In the genomic region with DNA sequence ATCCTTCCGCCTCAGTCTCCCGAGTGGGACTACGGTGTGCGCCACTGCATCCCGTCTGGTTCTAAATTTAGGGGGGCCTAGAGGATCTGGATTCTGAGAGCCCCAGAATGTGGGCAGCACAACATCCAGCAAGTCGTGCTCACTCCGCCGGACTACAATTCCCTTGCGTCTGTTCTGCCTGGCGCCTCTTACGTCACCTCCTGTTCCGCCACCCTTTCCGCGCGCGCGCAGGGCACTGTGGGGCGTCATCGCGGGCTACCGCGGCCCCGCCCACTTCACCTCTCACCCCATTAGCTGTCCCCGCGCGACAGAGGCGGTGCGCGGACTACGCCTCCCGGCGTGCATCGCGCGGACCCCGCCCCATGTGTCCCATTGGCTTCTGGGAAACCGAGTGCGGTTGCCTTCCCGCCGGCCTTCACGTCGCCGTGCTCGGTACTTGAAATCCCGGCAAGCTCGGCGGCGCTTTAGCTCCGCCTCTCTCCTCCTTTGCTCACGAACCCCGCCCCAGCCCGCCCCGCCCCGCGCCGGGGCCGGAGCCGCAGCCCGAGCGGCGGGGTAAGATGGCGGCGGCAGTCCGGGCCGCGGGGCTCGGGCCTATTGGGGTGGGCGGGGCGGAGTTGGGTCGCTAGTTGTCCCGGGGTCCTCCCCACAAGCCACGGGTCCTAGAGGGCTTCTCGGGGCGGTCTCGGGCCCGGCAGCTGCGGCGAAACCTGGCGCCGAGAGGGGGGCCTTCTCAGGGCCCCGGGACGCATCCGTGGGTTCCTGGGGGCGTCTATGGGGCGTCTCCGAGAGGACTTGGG, we compare ENCODE assay signal across 8 cellular contexts. TPM values are rescaled to one million over a fixed set of nuclear protein-coding genes. Genes with fewer than 3 reads are reported as not detected.
DNase-seq lines count a peak whose midpoint lies in the region; ATAC-seq and TF ChIP-seq lines count a peak whose summit lies in the region.

A gene with protein sequence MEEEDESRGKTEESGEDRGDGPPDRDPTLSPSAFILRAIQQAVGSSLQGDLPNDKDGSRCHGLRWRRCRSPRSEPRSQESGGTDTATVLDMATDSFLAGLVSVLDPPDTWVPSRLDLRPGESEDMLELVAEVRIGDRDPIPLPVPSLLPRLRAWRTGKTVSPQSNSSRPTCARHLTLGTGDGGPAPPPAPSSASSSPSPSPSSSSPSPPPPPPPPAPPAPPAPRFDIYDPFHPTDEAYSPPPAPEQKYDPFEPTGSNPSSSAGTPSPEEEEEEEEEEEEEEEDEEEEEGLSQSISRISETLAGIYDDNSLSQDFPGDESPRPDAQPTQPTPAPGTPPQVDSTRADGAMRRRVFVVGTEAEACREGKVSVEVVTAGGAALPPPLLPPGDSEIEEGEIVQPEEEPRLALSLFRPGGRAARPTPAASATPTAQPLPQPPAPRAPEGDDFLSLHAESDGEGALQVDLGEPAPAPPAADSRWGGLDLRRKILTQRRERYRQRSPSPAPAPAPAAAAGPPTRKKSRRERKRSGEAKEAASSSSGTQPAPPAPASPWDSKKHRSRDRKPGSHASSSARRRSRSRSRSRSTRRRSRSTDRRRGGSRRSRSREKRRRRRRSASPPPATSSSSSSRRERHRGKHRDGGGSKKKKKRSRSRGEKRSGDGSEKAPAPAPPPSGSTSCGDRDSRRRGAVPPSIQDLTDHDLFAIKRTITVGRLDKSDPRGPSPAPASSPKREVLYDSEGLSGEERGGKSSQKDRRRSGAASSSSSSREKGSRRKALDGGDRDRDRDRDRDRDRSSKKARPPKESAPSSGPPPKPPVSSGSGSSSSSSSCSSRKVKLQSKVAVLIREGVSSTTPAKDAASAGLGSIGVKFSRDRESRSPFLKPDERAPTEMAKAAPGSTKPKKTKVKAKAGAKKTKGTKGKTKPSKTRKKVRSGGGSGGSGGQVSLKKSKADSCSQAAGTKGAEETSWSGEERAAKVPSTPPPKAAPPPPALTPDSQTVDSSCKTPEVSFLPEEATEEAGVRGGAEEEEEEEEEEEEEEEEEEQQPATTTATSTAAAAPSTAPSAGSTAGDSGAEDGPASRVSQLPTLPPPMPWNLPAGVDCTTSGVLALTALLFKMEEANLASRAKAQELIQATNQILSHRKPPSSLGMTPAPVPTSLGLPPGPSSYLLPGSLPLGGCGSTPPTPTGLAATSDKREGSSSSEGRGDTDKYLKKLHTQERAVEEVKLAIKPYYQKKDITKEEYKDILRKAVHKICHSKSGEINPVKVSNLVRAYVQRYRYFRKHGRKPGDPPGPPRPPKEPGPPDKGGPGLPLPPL (plus strand): TSS at position 522 of the 800 bp plus-strand sequence. CDS start 2,818 bp downstream, outside the sequence.

- H3K9me3 Mint-ChIP-seq in activated T-helper 2 cell treated with anti-CD3 and anti-CD28 coated beads, Interferon-gamma antibody, Interleukin-2, Interleukin-4, amounts not matched to agents 10 μg/mL and 5 μg/mL and 100 μg/mL, durations not matched to agents 14 hours and 24 hours and 36 hours = no peaks in the 10 kb centered on the region
- no peaks in the 10 kb centered on the region for H3K9me3 Mint-ChIP-seq in naive thymus-derived CD4-positive, alpha-beta T cell
- no peaks in the 10 kb centered on the region for H3K9me3 Mint-ChIP-seq in stimulated activated naive B cell treated with anti-CD40 and anti-IgM and Interleukin-4, amounts not matched to agents 10 μg/mL and 1 μg/mL and 100 μg/mL, for 72 hours

- peak within 1 kb of the TSS; percentile 91 for H3K4me3 Mint-ChIP-seq in activated T-helper 2 cell treated with anti-CD3 and anti-CD28 coated beads, Interferon-gamma antibody, Interleukin-2, Interleukin-4, amounts not matched to agents 10 μg/mL and 5 μg/mL and 100 μg/mL, durations not matched to agents 14 hours and 24 hours and 36 hours (ENCODE audit: low read depth)
- peak within 1 kb of the TSS; percentile 86 to 98 (median 93) for H3K4me3 Mint-ChIP-seq in naive thymus-derived CD4-positive, alpha-beta T cell
- H3K4me3 Mint-ChIP-seq in stimulated activated naive B cell treated with anti-CD40 and anti-IgM and Interleukin-4, amounts not matched to agents 10 μg/mL and 1 μg/mL and 100 μg/mL, for 72 hours = peak within 1 kb of the TSS; percentile 95 to 98

- POLR2A ChIA-PET in naive thymus-derived CD4-positive, alpha-beta T cell (lab: Charles Lee) = interaction anchor here (0.6 to 11.1 kb wide), 15 partner anchors 20 to 506 kb away, joined by 3 to 187 read pairs (median 5); a partner anchor contains a TSS

- H3K36me3 ChIP-seq in RWPE2 (ENCODE audit: low read depth) (peaks cover 23% of the 10 kb centered on the region), fibroblast of lung (ENCODE audit: control insufficient read depth, insufficient read depth, low read length) (peaks cover 10% of the 10 kb centered on the region)
- H3K36me3 ChIP-seq in naive thymus-derived CD4-positive, alpha-beta T cell (ENCODE audit: control insufficient read depth in 2 of 3, insufficient read depth in 3 of 3, low read length in 3 of 3) = peaks cover 0 to 26% (median 0%) of the 10 kb centered on the region in 3 experiments

- peak within 1 kb of the TSS; percentile 97 for H3K9ac ChIP-seq in fibroblast of lung (ENCODE audit: insufficient read depth, low read length)

- ATAC-seq in RWPE2 (ENCODE audit: low read depth) = peak; percentile 46
- peak; percentile 83 for ATAC-seq in naive thymus-derived CD4-positive, alpha-beta T cell
- ATAC-seq in stimulated activated naive B cell treated with anti-CD40 and anti-IgM and Interleukin-4, amounts not matched to agents 10 μg/mL and 1 μg/mL and 100 μg/mL, for 72 hours (replicated peaks) = peak; percentile 72 to 75

- DNase-seq in Daoy (ENCODE audit: low read depth) (peak; percentile 100), GOT3 (lab: John Stamatoyannopoulos, UW) (peak; percentile 99), LoVo (ENCODE audit: low spot score) (peak; percentile 99), RWPE2 (ENCODE audit: low spot score) (peak; percentile 99), fibroblast of lung (ENCODE audit: low read depth in 2 of 2) (peak; percentile 99)
- DNase-seq in activated T-helper 2 cell treated with anti-CD3 and anti-CD28 coated beads, Interferon-gamma antibody, Interleukin-2, Interleukin-4, amounts not matched to agents 10 μg/mL and 5 μg/mL and 100 μg/mL, durations not matched to agents 14 hours and 24 hours and 36 hours (ENCODE audit: low spot score) = peak; percentile 100
- peak; percentile 97 to 100 (median 100) for DNase-seq in naive thymus-derived CD4-positive, alpha-beta T cell
- peak; percentile 100 for DNase-seq in stimulated activated naive B cell treated with anti-CD40 and anti-IgM and Interleukin-4, amounts not matched to agents 10 μg/mL and 1 μg/mL and 100 μg/mL, for 72 hours

- intact Hi-C loops in activated T-helper 2 cell treated with anti-CD3 and anti-CD28 coated beads, Interferon-gamma antibody, Interleukin-2, Interleukin-4, amounts not matched to agents 10 μg/mL and 5 μg/mL and 100 μg/mL, durations not matched to agents 14 hours and 24 hours and 36 hours (cut with micrococcal nuclease) = loop anchor here (1.0 to 2.0 kb wide), 4 partner anchors 22 to 383 kb away; a partner anchor contains a TSS
- intact Hi-C loops in naive thymus-derived CD4-positive, alpha-beta T cell (cut with micrococcal nuclease) = loop anchor here (1.0 to 10.0 kb wide), 17 partner anchors 23 to 1471 kb away; a partner anchor contains a TSS

- H3K79me2 ChIP-seq in fibroblast of lung (ENCODE audit: control insufficient read depth, insufficient read depth, low read length) = peaks cover 47% of the 10 kb centered on the region

- no peak within 1 kb of the TSS for H2AFZ ChIP-seq in fibroblast of lung (ENCODE audit: low read length)

- peaks cover 28% of the 10 kb centered on the region for H3K36me3 Mint-ChIP-seq in activated T-helper 2 cell treated with anti-CD3 and anti-CD28 coated beads, Interferon-gamma antibody, Interleukin-2, Interleukin-4, amounts not matched to agents 10 μg/mL and 5 μg/mL and 100 μg/mL, durations not matched to agents 14 hours and 24 hours and 36 hours (ENCODE audit: low read depth)
- peaks cover 0 to 6% (median 0%) of the 10 kb centered on the region in 5 donors for H3K36me3 Mint-ChIP-seq in naive thymus-derived CD4-positive, alpha-beta T cell
- H3K36me3 Mint-ChIP-seq in stimulated activated naive B cell treated with anti-CD40 and anti-IgM and Interleukin-4, amounts not matched to agents 10 μg/mL and 1 μg/mL and 100 μg/mL, for 72 hours = peaks cover 29 to 40% of the 10 kb centered on the region in 2 donors

- H3K4me3 ChIP-seq in RWPE2 (ENCODE audit: severe bottlenecking) = peak within 1 kb of the TSS; percentile 76
- peak within 1 kb of the TSS; percentile 80 to 99 (median 95) for H3K4me3 ChIP-seq in fibroblast of lung (replicated peaks in 1 of 4; ENCODE audit: control extremely low read depth in 1 of 4, insufficient read depth in 1 of 4, low read depth in 3 of 4, low read length in 4 of 4)
- H3K4me3 ChIP-seq in naive thymus-derived CD4-positive, alpha-beta T cell (ENCODE audit: low read length) = peak within 1 kb of the TSS; percentile 66

- CTCF ChIA-PET in naive thymus-derived CD4-positive, alpha-beta T cell (lab: Charles Lee) = interaction anchor here (0.6 to 1.4 kb wide), 2 partner anchors 36 to 1083 kb away, joined by 4 to 5 read pairs; no protein-coding TSS in a partner anchor

- H3K4me2 ChIP-seq in fibroblast of lung (ENCODE audit: extremely low read depth, insufficient read depth, low read length) = peak within 1 kb of the TSS; percentile 96

- H4K20me1 ChIP-seq in fibroblast of lung (ENCODE audit: control insufficient read depth, extremely low read depth, insufficient read depth, low read length) = no peaks in the 10 kb centered on the region

- H3K9me3 ChIP-seq in RWPE2 (ENCODE audit: severe bottlenecking) (no peaks in the 10 kb centered on the region), fibroblast of lung (ENCODE audit: control insufficient read depth, insufficient read depth, low read depth, low read length) (no peaks in the 10 kb centered on the region)
- no peaks in the 10 kb centered on the region for H3K9me3 ChIP-seq in naive thymus-derived CD4-positive, alpha-beta T cell (ENCODE audit: control insufficient read depth in 2 of 3, low read length in 3 of 3)

- peaks cover 1% of the 10 kb centered on the region for H3K27me3 Mint-ChIP-seq in activated T-helper 2 cell treated with anti-CD3 and anti-CD28 coated beads, Interferon-gamma antibody, Interleukin-2, Interleukin-4, amounts not matched to agents 10 μg/mL and 5 μg/mL and 100 μg/mL, durations not matched to agents 14 hours and 24 hours and 36 hours (ENCODE audit: low read depth)
- H3K27me3 Mint-ChIP-seq in naive thymus-derived CD4-positive, alpha-beta T cell = peaks cover 0 to 6% (median 0%) of the 10 kb centered on the region in 5 donors
- no peaks in the 10 kb centered on the region for H3K27me3 Mint-ChIP-seq in stimulated activated naive B cell treated with anti-CD40 and anti-IgM and Interleukin-4, amounts not matched to agents 10 μg/mL and 1 μg/mL and 100 μg/mL, for 72 hours

- H3K4me1 Mint-ChIP-seq in activated T-helper 2 cell treated with anti-CD3 and anti-CD28 coated beads, Interferon-gamma antibody, Interleukin-2, Interleukin-4, amounts not matched to agents 10 μg/mL and 5 μg/mL and 100 μg/mL, durations not matched to agents 14 hours and 24 hours and 36 hours (ENCODE audit: low read depth) = peaks cover 47% of the 10 kb centered on the region
- peaks cover 60 to 74% (median 69%) of the 10 kb centered on the region in 7 donors for H3K4me1 Mint-ChIP-seq in naive thymus-derived CD4-positive, alpha-beta T cell
- H3K4me1 Mint-ChIP-seq in stimulated activated naive B cell treated with anti-CD40 and anti-IgM and Interleukin-4, amounts not matched to agents 10 μg/mL and 1 μg/mL and 100 μg/mL, for 72 hours = peaks cover 53 to 67% of the 10 kb centered on the region in 2 donors

- H3K4me1 ChIP-seq in RWPE2 (ENCODE audit: insufficient read depth, poor library complexity, severe bottlenecking) (no peaks in the 10 kb centered on the region), fibroblast of lung (ENCODE audit: control insufficient read depth, extremely low read depth, insufficient read depth, low read length) (peaks cover 7% of the 10 kb centered on the region)
- H3K4me1 ChIP-seq in naive thymus-derived CD4-positive, alpha-beta T cell (ENCODE audit: control insufficient read depth in 2 of 2, insufficient read depth in 2 of 2, low read length in 2 of 2) = peaks cover 27 to 40% of the 10 kb centered on the region in 2 donors

- H3K27me3 ChIP-seq in RWPE2 (ENCODE audit: insufficient read depth, poor library complexity, severe bottlenecking) (no peaks in the 10 kb centered on the region), fibroblast of lung (ENCODE audit: control insufficient read depth, insufficient read depth, low read length) (no peaks in the 10 kb centered on the region)
- no peaks in the 10 kb centered on the region for H3K27me3 ChIP-seq in naive thymus-derived CD4-positive, alpha-beta T cell (ENCODE audit: control insufficient read depth in 2 of 2, insufficient read depth in 2 of 2, low read length in 2 of 2)

- H3K27ac ChIP-seq in RWPE2 (ENCODE audit: poor library complexity, severe bottlenecking) (peak within 1 kb of the TSS; percentile 99), fibroblast of lung (ENCODE audit: insufficient read depth, low read length) (peak within 1 kb of the TSS; percentile 97)
- H3K27ac ChIP-seq in naive thymus-derived CD4-positive, alpha-beta T cell (ENCODE audit: low read depth, low read length) = peak within 1 kb of the TSS; percentile 99

- no peak for TF ChIP-seq CTCF in RWPE2 (IDR thresholded peaks at IDR 0.05; ENCODE audit: poor library complexity, severe bottlenecking)
- TF ChIP-seq CTCF in fibroblast of lung (conservative IDR thresholded peaks at IDR 0.05 in 1 of 2, IDR thresholded peaks at IDR 0.05 in 1 of 2; ENCODE audit: low read depth in 1 of 2, low read length in 2 of 2) = no peak

- H3K27ac Mint-ChIP-seq in activated T-helper 2 cell treated with anti-CD3 and anti-CD28 coated beads, Interferon-gamma antibody, Interleukin-2, Interleukin-4, amounts not matched to agents 10 μg/mL and 5 μg/mL and 100 μg/mL, durations not matched to agents 14 hours and 24 hours and 36 hours = peak within 1 kb of the TSS; percentile 97
- H3K27ac Mint-ChIP-seq in naive thymus-derived CD4-positive, alpha-beta T cell = peak within 1 kb of the TSS; percentile 93 to 99 (median 99)
- H3K27ac Mint-ChIP-seq in stimulated activated naive B cell treated with anti-CD40 and anti-IgM and Interleukin-4, amounts not matched to agents 10 μg/mL and 1 μg/mL and 100 μg/mL, for 72 hours = peak within 1 kb of the TSS; percentile 99

RNA-seq across cellular contexts. Expression of the gene that starts here (rescaled TPM):
- 32.5 and 32.8 TPM in 2 replicates for total RNA-seq in Daoy (2014; rRNA removed; shearing (Covaris generic))
- 64.6 and 69.5 TPM in 2 replicates for total RNA-seq in activated T-helper 2 cell treated with anti-CD3 and anti-CD28 coated beads, Interferon-gamma antibody, Interleukin-2, Interleukin-4, amounts not matched to agents 10 μg/mL and 5 μg/mL and 100 μg/mL, durations not matched to agents 14 hours and 24 hours and 36 hours
- total RNA-seq in fibroblast of lung = 7.4 and 11.9 TPM in 2 replicates
- polyA plus RNA-seq in fibroblast of lung = 8.7 and 15.5 TPM in 2 replicates
- 34.3 and 46.2 TPM in 2 replicates for polyA plus RNA-seq in fibroblast of lung (2012)
- 16.0 and 30.5 TPM in 2 replicates for polyA minus RNA-seq in fibroblast of lung (ENCODE audit: low replicate concordance)
- total RNA-seq in naive thymus-derived CD4-positive, alpha-beta T cell = 10 to 100 TPM; 35.0 to 74.9 (median 48.8) TPM
- 1 to 10 TPM; 1.4 to 3.7 TPM for polyA plus RNA-seq in naive thymus-derived CD4-positive, alpha-beta T cell

Comparison
In these comparisons a context has a peak if more than half of its experiments do, and no peak if none do; other contexts are left out.
1. Peak in every context shown above with its lines: DNase-seq, ATAC-seq, H3K4me3 ChIP-seq and H3K27ac ChIP-seq.